In the genomic region with DNA sequence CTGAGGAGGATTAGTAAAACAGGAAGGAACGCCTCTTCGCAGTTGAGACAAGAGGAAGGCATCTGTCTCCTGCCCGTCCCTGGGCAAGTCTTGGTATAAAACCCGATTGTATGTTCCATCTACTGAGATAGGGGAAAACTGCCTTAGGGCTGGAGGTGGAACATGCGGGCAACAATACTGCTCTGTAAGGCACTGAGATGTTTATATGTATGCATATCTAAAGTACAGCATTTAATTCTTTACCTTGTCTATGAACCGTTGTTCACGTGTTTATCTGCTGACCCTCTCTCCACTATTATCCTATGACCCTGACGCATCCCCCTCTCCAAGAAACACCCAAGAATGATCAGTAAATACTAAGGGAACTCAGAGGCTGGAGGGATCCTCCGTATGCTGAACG, we compare ENCODE assay signal across 8 cellular contexts. TPM values are rescaled to one million over a fixed set of nuclear protein-coding genes. Genes with fewer than 3 reads are reported as not detected.
DNase-seq lines count a peak whose midpoint lies in the region; ATAC-seq and TF ChIP-seq lines count a peak whose summit lies in the region.

No MANE protein-coding gene starts in this region.

- H3K4me3 ChIP-seq in SK-N-MC (peak overlapping the region; percentile 97), fibroblast of pulmonary artery (replicated peaks; ENCODE audit: low read depth, low read length) (peak overlapping the region; percentile 99), skin epidermis (peak overlapping the region in 6 of 7 experiments; percentile 74 to 99 (median 94)), lower leg skin (ENCODE audit: low read depth, poor library complexity, severe bottlenecking) (no peak overlapping the region)

- DNase-seq in HT-29 (ENCODE audit: low spot score): peak; percentile 31
- no peak for DNase-seq in SK-N-MC (ENCODE audit: low read depth, low spot score)
- no peak for DNase-seq in fibroblast of pulmonary artery (ENCODE audit: low read depth)
- DNase-seq in stimulated activated CD4-positive, alpha-beta T cell treated with anti-CD3 and anti-CD28 coated beads, Interleukin-2, amount 100 ng/mL, for 48 hours: no peak
- DNase-seq in lower leg skin (ENCODE audit: low spot score in 2 of 2): no peak
- DNase-seq in activated CD4-positive, alpha-beta T cell treated with anti-CD3 and anti-CD28 coated beads, Interleukin-2, amount 50 U/mL, for 1 hour: no peak

- no peak for TF ChIP-seq CTCF in fibroblast of pulmonary artery (IDR thresholded peaks at IDR 0.05; ENCODE audit: low read length, missing control alignments)
- TF ChIP-seq CTCF in lower leg skin (IDR thresholded peaks at IDR 0.05): no peak

- no peak for ATAC-seq in HG02885 (IDR thresholded peaks at IDR 0.05; ENCODE audit: poor library complexity, unreplicated experiment)

- H3K27ac ChIP-seq in SK-N-MC (peak overlapping the region; percentile 81), skin epidermis (peak overlapping the region in 19 of 21 experiments; percentile 72 to 98 (median 87))

- H3K36me3 ChIP-seq in SK-N-MC (ENCODE audit: insufficient read depth, low read length): peaks cover 22% of the 10 kb centered on the region; the same call in 1 of the 2 replicates

- no peak for TF ChIP-seq POLR2A in lower leg skin (IDR thresholded peaks at IDR 0.05)

- peak overlapping the region; percentile 100 for H3K9ac ChIP-seq in SK-N-MC (ENCODE audit: insufficient read length)

- H3K9me3 ChIP-seq in SK-N-MC (ENCODE audit: low read depth, low read length): no peaks in the 10 kb centered on the region

- 34 to 43% methylated on average over 10 of the region's 10 CpGs for WGBS in lower leg skin, 2 donors

- intact Hi-C loops in lower leg skin (cut with DNase I; ENCODE audit: low total_unique reads): no loop called here

RNA-seq across cellular contexts. Expression of a gene that starts 0.7 kb away (rescaled TPM):
- total RNA-seq in HT-29 (2014; rRNA removed; shearing (Covaris generic)): 261 and 295 TPM in 2 replicates
- total RNA-seq in lower leg skin: 10 to 100 TPM; 35.0 to 41.9 (median 37.1) TPM

RNA-seq across cellular contexts. Expression of a gene that starts 18.8 kb away (rescaled TPM):
- 0.15 TPM in 1 of 2 replicates, not detected in the other for total RNA-seq in HT-29 (2014; rRNA removed; shearing (Covaris generic))
- under 1 TPM in 1 of 4 donors, not detected in 3; 0.10 TPM for total RNA-seq in lower leg skin

RNA-seq across cellular contexts. Expression of a gene that starts 34.5 kb away (rescaled TPM):
- total RNA-seq in HT-29 (2014; rRNA removed; shearing (Covaris generic)): 128 and 151 TPM in 2 replicates
- 100 to 1,000 TPM in 1 of 4 donors, 10 to 100 TPM in 3; 70.0 to 102 (median 77.3) TPM for total RNA-seq in lower leg skin

RNA-seq across cellular contexts. Expression of a gene that starts 35.0 kb away (rescaled TPM):
- not detected in 2 replicates for total RNA-seq in HT-29 (2014; rRNA removed; shearing (Covaris generic))
- not detected for total RNA-seq in lower leg skin

RNA-seq across cellular contexts. Expression of a gene that starts 44.2 kb away (rescaled TPM):
- total RNA-seq in HT-29 (2014; rRNA removed; shearing (Covaris generic)): 798 and 1,020 TPM in 2 replicates
- 1,000 to 10,000 TPM; 1,726 to 3,026 (median 2,088) TPM for total RNA-seq in lower leg skin
